ENCODE assay signal across 8 cellular contexts in the genomic region with DNA sequence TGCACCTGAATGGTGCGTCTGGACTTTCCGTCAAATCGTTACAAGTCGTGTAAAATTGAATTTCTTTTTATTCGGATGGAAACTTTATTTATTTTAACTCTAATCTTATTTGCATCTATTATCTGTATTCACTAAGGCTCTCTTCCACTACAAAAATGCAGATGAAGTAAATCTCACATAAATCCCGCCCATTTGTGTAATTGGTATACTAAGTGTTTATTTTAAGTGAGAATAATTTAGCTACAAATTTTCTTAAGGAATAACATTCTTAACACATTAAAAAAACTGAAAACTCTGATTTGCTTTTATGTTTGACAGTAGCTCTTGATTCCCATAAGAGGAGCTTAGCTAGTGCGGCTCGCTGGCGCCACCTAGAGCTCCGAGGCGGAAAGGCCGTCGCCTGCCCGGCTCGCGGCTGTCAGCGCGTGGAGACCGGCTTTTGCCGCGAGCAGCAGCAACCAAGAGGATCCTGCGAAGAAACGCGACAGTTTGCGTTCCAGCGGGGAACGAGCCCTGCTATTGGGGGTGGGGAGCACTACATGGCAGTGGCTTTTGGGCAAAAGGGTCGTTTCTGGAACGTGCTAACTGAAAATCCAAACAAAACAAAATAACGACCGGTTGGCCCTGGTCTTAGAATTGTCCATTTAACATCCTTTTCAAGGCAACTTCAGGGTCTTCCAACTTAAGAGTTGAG. TPM values are rescaled to one million over a fixed set of nuclear protein-coding genes. Genes with fewer than 3 reads are reported as not detected.
A peak's percentile ranks its signal among the peaks of the same experiment; 100 is the strongest.
DNase-seq lines count a peak whose midpoint lies in the region; ATAC-seq and TF ChIP-seq lines count a peak whose summit lies in the region.

No MANE protein-coding gene starts in this region.

- peak overlapping the region; percentile 59 for H3K4me3 Mint-ChIP-seq in activated CD8-positive, alpha-beta memory T cell treated with anti-CD3 and anti-CD28 coated beads, Interleukin-2, amount 10 ng/mL, durations not matched to agents 7 days and 5 days
- peak overlapping the region; percentile 90 for H3K4me3 Mint-ChIP-seq in endothelial cell (ENCODE audit: unreplicated experiment)

- peak; percentile 21 for DNase-seq in NK-92 treated with Interleukin-12 subunit alpha and Interleukin-12 subunit beta, amount 100 ng/mL, for 24 hours (lab: John Stamatoyannopoulos, UW)
- DNase-seq in NK-92 (lab: John Stamatoyannopoulos, UW; ENCODE audit: unreplicated experiment) = no peak
- peak; percentile 52 for DNase-seq in NCI-H82 treated with DMSO at 0.1 percent for 48 hours (lab: John Stamatoyannopoulos, UW; ENCODE audit: unreplicated experiment)
- DNase-seq in activated CD8-positive, alpha-beta memory T cell treated with anti-CD3 and anti-CD28 coated beads, Interleukin-2, amount 10 ng/mL, durations not matched to agents 7 days and 5 days = peak; percentile 90
- DNase-seq in endothelial cell (ENCODE audit: low spot score) = peak; percentile 95
- DNase-seq in midbrain (lab: John Stamatoyannopoulos, UW) = peak; percentile 86
- DNase-seq in stimulated activated CD8-positive, alpha-beta memory T cell treated with anti-CD3 and anti-CD28 coated beads, Interleukin-4, amount 100 ng/mL, for 24 hours (ENCODE audit: low read depth) = peak; percentile 80

- peak; percentile 91 for TF ChIP-seq CTCF in endothelial cell (IDR thresholded peaks at IDR 0.05; ENCODE audit: unreplicated experiment)

- H3K27me3 Mint-ChIP-seq in activated CD8-positive, alpha-beta memory T cell treated with anti-CD3 and anti-CD28 coated beads, Interleukin-2, amount 10 ng/mL, durations not matched to agents 7 days and 5 days = peaks cover 78% of the 10 kb centered on the region
- peaks cover 46% of the 10 kb centered on the region for H3K27me3 Mint-ChIP-seq in endothelial cell (ENCODE audit: unreplicated experiment)

- CTCF ChIA-PET in activated CD8-positive, alpha-beta memory T cell treated with anti-CD3 and anti-CD28 coated beads, Interleukin-2, amount 10 ng/mL, durations not matched to agents 7 days and 5 days (lab: Charles Lee) = interaction anchor here (0.7 to 3.1 kb wide), 25 partner anchors 9 to 1122 kb away, joined by 3 to 27 read pairs (median 3); a partner anchor contains a TSS

- peak; percentile 60 for ATAC-seq in HG03280 (IDR thresholded peaks at IDR 0.05; ENCODE audit: unreplicated experiment)
- peak; percentile 68 for ATAC-seq in activated CD8-positive, alpha-beta memory T cell treated with anti-CD3 and anti-CD28 coated beads, Interleukin-2, amount 10 ng/mL, durations not matched to agents 7 days and 5 days

- no peaks in the 10 kb centered on the region for H3K9me3 Mint-ChIP-seq in activated CD8-positive, alpha-beta memory T cell treated with anti-CD3 and anti-CD28 coated beads, Interleukin-2, amount 10 ng/mL, durations not matched to agents 7 days and 5 days (ENCODE audit: low read depth)
- H3K9me3 Mint-ChIP-seq in endothelial cell (ENCODE audit: unreplicated experiment) = no peaks in the 10 kb centered on the region

- peaks cover 41% of the 10 kb centered on the region for H3K4me1 Mint-ChIP-seq in activated CD8-positive, alpha-beta memory T cell treated with anti-CD3 and anti-CD28 coated beads, Interleukin-2, amount 10 ng/mL, durations not matched to agents 7 days and 5 days
- H3K4me1 Mint-ChIP-seq in endothelial cell (ENCODE audit: unreplicated experiment) = peaks cover 36% of the 10 kb centered on the region

- H3K27ac Mint-ChIP-seq in activated CD8-positive, alpha-beta memory T cell treated with anti-CD3 and anti-CD28 coated beads, Interleukin-2, amount 10 ng/mL, durations not matched to agents 7 days and 5 days = peak overlapping the region; percentile 84
- H3K27ac Mint-ChIP-seq in endothelial cell (ENCODE audit: unreplicated experiment) = peak overlapping the region; percentile 31

- peaks cover 2% of the 10 kb centered on the region for H3K36me3 Mint-ChIP-seq in activated CD8-positive, alpha-beta memory T cell treated with anti-CD3 and anti-CD28 coated beads, Interleukin-2, amount 10 ng/mL, durations not matched to agents 7 days and 5 days
- H3K36me3 Mint-ChIP-seq in endothelial cell (ENCODE audit: low read depth, unreplicated experiment) = peaks cover 5% of the 10 kb centered on the region

RNA-seq across cellular contexts. Expression of a gene that starts 6.7 kb away (rescaled TPM):
- total RNA-seq in activated CD8-positive, alpha-beta memory T cell treated with anti-CD3 and anti-CD28 coated beads, Interleukin-2, amount 10 ng/mL, durations not matched to agents 7 days and 5 days = not detected
- total RNA-seq in endothelial cell (ENCODE audit: unreplicated experiment) = 0.31 TPM

RNA-seq across cellular contexts. Expression of a gene that starts 54.1 kb away (rescaled TPM):
- total RNA-seq in activated CD8-positive, alpha-beta memory T cell treated with anti-CD3 and anti-CD28 coated beads, Interleukin-2, amount 10 ng/mL, durations not matched to agents 7 days and 5 days = 10 to 100 TPM; 16.9 to 20.9 TPM
- 21.1 TPM for total RNA-seq in endothelial cell (ENCODE audit: unreplicated experiment)
